ENCODE assay signal across 8 cellular contexts in genomic region chr17:50719144-50719923, GRCh38.
DNase-seq lines count a peak whose midpoint lies in the region; ATAC-seq lines count a peak whose summit lies in the region.

Gene LUC7L3 (plus strand): TSS chr17:50719603. CDS start chr17:50719733, 130 bp downstream.

- peak; percentile 90 to 95 for DNase-seq in AML-193 (lab: John Stamatoyannopoulos, UW)
- DNase-seq in GM19238 (ENCODE audit: insufficient read length, low spot score): peak; percentile 93
- peak; percentile 96 for DNase-seq in NCI-H510A (lab: John Stamatoyannopoulos, UW)
- peak; percentile 87 for DNase-seq in activated CD4-positive, alpha-beta T cell treated with anti-CD3 and anti-CD28 coated beads for 1 hour
- peak; percentile 22 to 71 for DNase-seq in cerebellar nuclear complex (lab: John Stamatoyannopoulos, UW)
- DNase-seq in kidney glomerular epithelial cell (lab: John Stamatoyannopoulos, UW): peak; percentile 80
- peak; percentile 85 to 91 for DNase-seq in stimulated activated CD4-positive, alpha-beta T cell treated with anti-CD3 and anti-CD28 coated beads, Interleukin-15, amount 100 ng/mL, for 48 hours (ENCODE audit: low read depth in 2 of 2)

- ATAC-seq in HG03439 (IDR thresholded peaks at IDR 0.05; ENCODE audit: unreplicated experiment): peak; percentile 93

Comparison
In these comparisons a context has a peak if more than half of its experiments do, and no peak if none do; other contexts are left out.
1. Peak in every context shown above with its lines: DNase-seq and ATAC-seq.